Comparison of ENCODE assay signal across 8 cellular contexts in the genomic region with DNA sequence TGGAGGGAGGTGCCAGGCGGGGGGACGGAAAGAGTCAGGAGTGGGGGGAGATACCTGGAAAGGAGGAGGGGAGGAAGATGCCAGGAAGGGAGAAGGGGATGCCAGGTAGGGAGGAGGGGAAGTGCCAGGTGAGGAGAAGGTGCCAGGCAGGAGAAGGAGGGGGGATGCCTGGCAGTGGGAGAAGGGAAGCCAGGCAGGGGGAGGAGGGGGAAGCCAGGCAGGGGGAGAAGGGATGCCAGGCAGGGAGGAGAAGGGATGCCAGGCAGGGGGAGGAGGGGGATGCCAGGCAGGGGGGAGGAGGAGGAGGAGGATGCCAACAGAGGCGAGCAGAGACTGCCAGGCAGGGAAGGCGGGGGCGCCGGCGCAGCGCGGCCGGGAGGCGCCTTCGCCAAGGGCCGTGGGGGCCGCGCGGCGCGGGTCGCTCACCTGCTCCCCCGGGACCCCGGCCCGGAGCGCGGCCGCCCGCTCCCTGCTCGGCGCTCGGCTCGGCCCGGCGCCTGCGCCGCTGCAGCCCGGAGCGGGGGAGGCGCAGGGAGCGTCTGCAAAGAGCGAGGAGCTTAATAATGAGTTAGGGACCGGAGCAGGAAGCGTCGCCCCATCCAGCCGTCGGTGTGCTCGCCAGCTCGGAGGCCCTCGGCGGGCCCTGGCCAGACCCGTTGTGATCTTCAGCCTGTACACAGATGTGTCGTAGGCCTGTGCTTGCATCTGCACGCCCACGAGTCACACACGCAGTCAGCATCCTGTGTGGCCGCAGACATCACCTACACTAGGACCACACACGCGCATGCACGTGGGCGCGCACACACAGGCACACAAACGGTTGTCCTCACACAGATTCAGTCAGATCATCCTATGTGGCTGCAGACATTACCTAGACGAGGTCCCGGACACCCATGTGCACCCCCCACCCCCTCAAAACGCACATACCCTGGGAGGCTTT. TPM values are rescaled to one million over a fixed set of nuclear protein-coding genes. Genes with fewer than 3 reads are reported as not detected.
DNase-seq lines count a peak whose midpoint lies in the region; ATAC-seq and TF ChIP-seq lines count a peak whose summit lies in the region.

No MANE protein-coding gene starts in this region.

- H3K9me3 ChIP-seq in HUES64 (ENCODE audit: insufficient read depth, low read depth, low read length), result no peaks in the 10 kb centered on the region
- H3K9me3 ChIP-seq in Peyer's patch, result no peaks in the 10 kb centered on the region

- no peaks in the 10 kb centered on the region for H3K36me3 ChIP-seq in HUES64 (ENCODE audit: insufficient read depth, low read length)
- no peaks in the 10 kb centered on the region for H3K36me3 ChIP-seq in Peyer's patch

- H3K9ac ChIP-seq in HUES64 (ENCODE audit: low read depth, low read length), result 0 out of 2 replicates have a peak overlapping the region, but pooled peaks have one; percentile 33

- H3K4me3 ChIP-seq in GM08714 (ENCODE audit: low read length) (0 out of 2 replicates have a peak overlapping the region, but pooled peaks have one; percentile 17), HUES64 (ENCODE audit: low read length) (peak overlapping the region; percentile 47), Peyer's patch (peak overlapping the region; percentile 29 to 52 (median 48))

- H3K27ac ChIP-seq in HUES64 (ENCODE audit: low read depth, low read length), result no peak overlapping the region
- H3K27ac ChIP-seq in Peyer's patch, result peak overlapping the region in 2 of 4 donors; percentile 10 to 46

- H3K27me3 ChIP-seq in HUES64 (ENCODE audit: insufficient read depth, low read length), result peaks cover 38% of the 10 kb centered on the region
- no peaks in the 10 kb centered on the region for H3K27me3 ChIP-seq in Peyer's patch

- DNase-seq in Peyer's patch (peak; percentile 21 to 61 (median 54)), germinal center (ENCODE audit: low spot score) (peak; percentile 51), nucleus accumbens (lab: John Stamatoyannopoulos, UW) (peak in 40 of 56 donors; percentile 8 to 73 (median 48)), superior temporal gyrus (ENCODE audit: extremely low spot score) (peak; percentile 59)
- DNase-seq in activated naive CD4-positive, alpha-beta T cell treated with Interleukin-2 at 50 U/mL for 16 hours, result peak; percentile 66

- TF ChIP-seq CTCF in Peyer's patch (IDR thresholded peaks at IDR 0.05), result no peak

- H3K4me1 ChIP-seq in HUES64 (ENCODE audit: insufficient read depth, low read length) (0 out of 2 replicates have a peak, but pooled peaks cover 4% of the 10 kb centered on the region), Peyer's patch (peaks cover 0 to 16% (median 0%) of the 10 kb centered on the region in 4 donors)

- 12% methylated on average over 63 of the region's 63 CpGs for WGBS in HUES64

- no peak for TF ChIP-seq POLR2A in Peyer's patch (IDR thresholded peaks at IDR 0.05)

- no peak for ATAC-seq in GM18517 (IDR thresholded peaks at IDR 0.05; ENCODE audit: unreplicated experiment)

RNA-seq across cellular contexts. Expression of gene SMARCD3, which starts 28.4 kb away (rescaled TPM):
- polyA plus RNA-seq in HUES64 (2013, experiment 1 of 2), result 7.7 TPM
- 11.5 TPM for polyA plus RNA-seq in HUES64 (2013, experiment 2 of 2)
- 10 to 100 TPM in 3 of 4 donors, 1 to 10 TPM in 1; 1.2 to 61.1 (median 18.3) TPM for total RNA-seq in Peyer's patch

RNA-seq across cellular contexts. Expression of gene CHPF2, which starts 44.6 kb away (rescaled TPM):
- polyA plus RNA-seq in HUES64 (2013, experiment 1 of 2), result 11.8 TPM
- 12.5 TPM for polyA plus RNA-seq in HUES64 (2013, experiment 2 of 2)
- 10 to 100 TPM; 31.4 to 50.2 (median 43.2) TPM for total RNA-seq in Peyer's patch

RNA-seq across cellular contexts. Expression of gene ABCF2, which starts 49.9 kb away (rescaled TPM):
- 55.5 TPM for polyA plus RNA-seq in HUES64 (2013, experiment 1 of 2)
- polyA plus RNA-seq in HUES64 (2013, experiment 2 of 2), result 44.7 TPM
- total RNA-seq in Peyer's patch, result 10 to 100 TPM; 20.7 to 29.7 (median 26.4) TPM
